15 cellular contexts compared by ENCODE assay signal in the genomic region with DNA sequence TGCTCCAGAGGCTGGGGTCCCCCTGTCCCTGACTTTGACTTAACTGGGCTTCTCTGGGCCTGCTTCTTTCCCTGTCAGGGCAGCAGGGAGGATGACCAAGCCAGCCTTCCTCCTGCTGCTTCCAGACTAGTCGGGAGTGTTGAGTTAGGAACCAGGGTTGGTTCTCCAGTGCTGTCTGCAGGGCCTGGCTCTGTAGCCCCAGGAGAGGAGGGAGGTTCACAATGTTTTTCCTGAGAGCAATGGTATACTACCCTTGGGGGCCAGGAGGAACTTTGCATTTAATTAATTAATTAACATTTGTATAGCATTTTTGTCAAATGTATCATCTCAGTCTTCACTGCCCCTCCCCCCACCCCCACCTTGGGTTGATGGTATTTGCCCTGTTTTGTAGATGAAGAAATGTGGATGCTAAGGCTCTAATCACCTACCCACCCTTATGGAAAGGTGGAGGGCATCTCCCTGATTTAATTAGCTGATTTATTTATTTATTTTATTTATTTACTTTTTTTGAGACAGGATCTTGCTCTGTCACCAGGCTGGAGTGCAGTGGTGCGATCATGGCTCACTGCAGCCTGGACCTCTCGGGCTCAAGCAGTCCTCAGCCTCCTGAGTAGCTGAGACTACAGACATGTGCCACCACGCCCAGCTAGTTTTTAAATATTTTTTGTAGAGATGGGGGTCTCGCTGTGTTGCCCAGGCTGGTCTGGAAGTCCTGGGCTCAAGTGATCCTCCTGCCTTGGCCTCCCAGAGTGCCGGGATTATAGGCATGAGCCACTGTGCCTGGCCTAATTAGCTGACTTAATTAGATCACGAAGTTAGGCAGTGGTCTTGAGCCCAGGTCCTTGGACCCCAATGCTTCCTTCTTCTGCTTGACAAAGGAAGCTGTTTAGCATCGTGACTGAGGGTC. TPM values are rescaled to one million over a fixed set of nuclear protein-coding genes. Genes with fewer than 3 reads are reported as not detected.
DNase-seq lines count a peak whose midpoint lies in the region; ATAC-seq, FAIRE-seq and TF ChIP-seq lines count a peak whose summit lies in the region.
"Had no signal": no experiment of that assay in that cellular context is flagged by ENCODE, and none has a peak within 500 bp of the region (broad histone marks: within the 10 kb centered on the region; RNA-seq: fewer than 3 reads in every experiment).

No MANE protein-coding gene starts in this region.

- no peak for ATAC-seq in pancreas

- H3K27ac Mint-ChIP-seq in type B pancreatic cell: peak overlapping the region; percentile 92

- H3K4me3 Mint-ChIP-seq in type B pancreatic cell: no peak overlapping the region

- 87 to 88% methylated on average over 8 of the region's 8 CpGs for WGBS in esophagus, 2 donors
- WGBS in pancreas, 2 donors: 89 to 90% methylated on average over 8 of the region's 8 CpGs

- H3K9me3 ChIP-seq in esophagus (ENCODE audit: control insufficient read depth in 2 of 2, insufficient read depth in 1 of 2, low read depth in 1 of 2, low read length in 1 of 2) (no peaks in the 10 kb centered on the region), pancreas (no peaks in the 10 kb centered on the region)
- H3K9me3 ChIP-seq: SJSA1 had no signal

- peak; percentile 22 for DNase-seq in NCI-H82 (lab: John Stamatoyannopoulos, UW)
- no peak for DNase-seq in NCI-H82 treated with DMSO at 0.1 percent for 48 hours (lab: John Stamatoyannopoulos, UW; ENCODE audit: unreplicated experiment)
- no peak for DNase-seq in pancreas
- no peak for DNase-seq in type B pancreatic cell (ENCODE audit: extremely low spot score, unreplicated experiment)
- no peak for DNase-seq in NCI-H1092 treated with DMSO at 0.1 percent for 48 hours (lab: John Stamatoyannopoulos, UW)
- DNase-seq in cortex of kidney (lab: John Stamatoyannopoulos, UW): no peak
- DNase-seq in Ammon's horn (ENCODE audit: low spot score): no peak
- DNase-seq: activated naive CD4-positive, alpha-beta T cell treated with Interleukin-2 at 50 U/mL for 16 hours; central memory CD4-positive, alpha-beta T cell; MV-4-11; NCI-H2171 treated with DMSO at 0.1 percent for 48 hours; stimulated activated CD4-positive, alpha-beta T cell treated with anti-CD3 and anti-CD28 coated beads, Interleukin-1b, Interleukin-23, amount 100 ng/mL, for 48 hours had no signal

- H3K27me3 Mint-ChIP-seq in type B pancreatic cell: no peaks in the 10 kb centered on the region

- TF ChIP-seq CTCF in pancreas (IDR thresholded peaks at IDR 0.05): no peak
- TF ChIP-seq CTCF in type B pancreatic cell (conservative IDR thresholded peaks at IDR 0.05): no peak

- intact Hi-C loops in pancreas (cut with DNase I): no loop called here

- H3K36me3 ChIP-seq in esophagus (ENCODE audit: control insufficient read depth in 2 of 2, insufficient read depth in 2 of 2, low read length in 1 of 2): peaks cover 2 to 5% of the 10 kb centered on the region in 2 donors
- H3K36me3 ChIP-seq in pancreas: peaks cover 0 to 3% (median 0%) of the 10 kb centered on the region in 3 donors

- no peaks in the 10 kb centered on the region for H3K9me3 Mint-ChIP-seq in type B pancreatic cell

- H3K27me3 ChIP-seq in esophagus (ENCODE audit: control insufficient read depth in 1 of 2, insufficient read depth in 2 of 2, low read length in 2 of 2) (no peaks in the 10 kb centered on the region), pancreas (no peaks in the 10 kb centered on the region)
- H3K27me3 ChIP-seq: SJSA1 had no signal

- H3K27ac ChIP-seq in esophagus (ENCODE audit: low read depth in 2 of 2, low read length in 1 of 2) (peak overlapping the region; percentile 81 to 97), pancreas (peak overlapping the region in 3 of 4 donors; percentile 72 to 91 (median 91))
- H3K27ac ChIP-seq: 22Rv1, SJSA1 had no signal

- H3K4me3 ChIP-seq in esophagus (ENCODE audit: low read depth in 1 of 2, low read length in 2 of 2): no peak overlapping the region
- no peak overlapping the region for H3K4me3 ChIP-seq in pancreas
- H3K4me3 ChIP-seq: SJSA1 had no signal

- FAIRE-seq in pancreas (lab: Jason Lieb, UNC): no peak

- peaks cover 13 to 41% of the 10 kb centered on the region in 2 donors for H3K4me1 ChIP-seq in esophagus (ENCODE audit: control insufficient read depth in 2 of 2, insufficient read depth in 2 of 2, low read length in 1 of 2)
- H3K4me1 ChIP-seq in pancreas: peaks cover 26 to 86% (median 45%) of the 10 kb centered on the region in 3 donors

- peaks cover 27% of the 10 kb centered on the region for H3K4me1 Mint-ChIP-seq in type B pancreatic cell (ENCODE audit: unreplicated experiment)

- H3K36me3 Mint-ChIP-seq in type B pancreatic cell: peaks cover 9% of the 10 kb centered on the region

RNA-seq across cellular contexts. Expression of gene H6PD, which starts 6.6 kb away (rescaled TPM):
- 1 to 10 TPM; 7.1 to 8.9 TPM for polyA plus RNA-seq in esophagus
- 10 to 100 TPM; 14.2 to 34.2 (median 18.5) TPM for total RNA-seq in pancreas
- polyA plus RNA-seq in pancreas: 10 to 100 TPM in 1 of 2 donors, 1 to 10 TPM in 1; 8.7 to 13.4 TPM
- total RNA-seq in type B pancreatic cell (ENCODE audit: low replicate concordance): 18.7 and 26.1 TPM in 2 replicates

RNA-seq across cellular contexts. Expression of gene SPSB1, which starts 51.5 kb away (rescaled TPM):
- polyA plus RNA-seq in esophagus (10 to 100 TPM; 14.4 to 20.9 TPM), pancreas (10 to 100 TPM; 11.9 to 15.4 TPM)
- total RNA-seq in pancreas (10 to 100 TPM; 10.5 to 27.5 (median 21.0) TPM), type B pancreatic cell (ENCODE audit: low replicate concordance) (5.6 and 17.4 TPM in 2 replicates)
